ENCODE assay signal across 8 cellular contexts in genomic region chr6:63805808-63806572, GRCh38.
DNase-seq lines count a peak whose midpoint lies in the region; ATAC-seq, FAIRE-seq and TF ChIP-seq lines count a peak whose summit lies in the region.

No MANE protein-coding gene starts in this region.

- H3K27ac ChIP-seq in endothelial cell of umbilical vein (ENCODE audit: insufficient read depth, low read depth, low read length) (peak overlapping the region; percentile 88), ovary (no peak overlapping the region)

- no peaks in the 10 kb centered on the region for H3K9me1 ChIP-seq in endothelial cell of umbilical vein (replicated peaks; ENCODE audit: control insufficient read depth, extremely low read depth, insufficient read depth, low read length)

- H2AFZ ChIP-seq in endothelial cell of umbilical vein (ENCODE audit: low read depth, low read length) = peak overlapping the region; percentile 83

- no peaks in the 10 kb centered on the region for H3K27me3 ChIP-seq in endothelial cell of umbilical vein (ENCODE audit: control insufficient read depth in 2 of 2, insufficient read depth in 2 of 2, low read length in 2 of 2)
- no peaks in the 10 kb centered on the region for H3K27me3 ChIP-seq in ovary

- POLR2A ChIA-PET in endothelial cell of umbilical vein (lab: Charles Lee) = interaction anchor here (1.3 kb wide), 1 partner anchor 454 kb away, joined by 3 read pairs; no protein-coding TSS in a partner anchor

- H3K36me3 ChIP-seq in endothelial cell of umbilical vein (ENCODE audit: control insufficient read depth in 2 of 2, extremely low read depth in 1 of 2, insufficient read depth in 2 of 2, low read length in 2 of 2) = no peaks in the 10 kb centered on the region
- no peaks in the 10 kb centered on the region for H3K36me3 ChIP-seq in ovary

- TF ChIP-seq CTCF in endothelial cell of umbilical vein (IDR thresholded peaks at IDR 0.05; ENCODE audit: extremely low read depth in 1 of 2, insufficient read depth in 1 of 2, low read depth in 1 of 2, low read length in 2 of 2) (no peak), ovary (IDR thresholded peaks at IDR 0.05) (no peak)

- TF ChIP-seq POLR2A in endothelial cell of umbilical vein (IDR thresholded peaks at IDR 0.05; ENCODE audit: low read depth, low read length) (no peak), ovary (IDR thresholded peaks at IDR 0.05) (no peak)

- no peaks in the 10 kb centered on the region for H4K20me1 ChIP-seq in endothelial cell of umbilical vein (replicated peaks; ENCODE audit: control insufficient read depth, extremely low read depth, insufficient read depth, low read length)

- peak; percentile 84 for FAIRE-seq in endothelial cell of umbilical vein (lab: Jason Lieb, UNC)
- FAIRE-seq in GM19239 (lab: Jason Lieb, UNC) = no peak

- H3K4me2 ChIP-seq in endothelial cell of umbilical vein (ENCODE audit: insufficient read depth, low read length) = peak overlapping the region; percentile 99

- TSS peak; percentile 78 for BruUV-seq in endothelial cell of umbilical vein (replicated peaks; lab: Mats Ljungman, UMichigan)

- CTCF ChIA-PET in endothelial cell of umbilical vein (lab: Charles Lee) = interaction anchor here (1.5 to 7.8 kb wide), 4 partner anchors 9 to 455 kb away, joined by 6 to 183 read pairs (median 17); no protein-coding TSS in a partner anchor

- peak overlapping the region in 2 of 3 experiments; percentile 4 to 41 for H3K4me3 ChIP-seq in endothelial cell of umbilical vein (replicated peaks in 1 of 3; ENCODE audit: insufficient read depth in 1 of 3, low read depth in 1 of 3, low read length in 3 of 3)
- no peak overlapping the region for H3K4me3 ChIP-seq in ovary

- peak; percentile 91 for DNase-seq in DMS53 (lab: John Stamatoyannopoulos, UW)
- peak; percentile 48 for DNase-seq in NOMO-1 treated with dmso at 0.1 percent for 144 hours (lab: John Stamatoyannopoulos, UW; ENCODE audit: unreplicated experiment)
- DNase-seq in endothelial cell of umbilical vein (ENCODE audit: low read depth, low spot score) = peak; percentile 84
- peak; percentile 64 for DNase-seq in non-pigmented ciliary epithelial cell (ENCODE audit: low read depth)
- no peak for DNase-seq in GM19239 (ENCODE audit: insufficient read length, low spot score)
- no peak for DNase-seq in ovary

- H3K4me1 ChIP-seq in endothelial cell of umbilical vein (ENCODE audit: control insufficient read depth, extremely low read depth, insufficient read depth, low read length) = peaks cover 44% of the 10 kb centered on the region
- H3K4me1 ChIP-seq in ovary (ENCODE audit: insufficient read depth) = no peaks in the 10 kb centered on the region

- no peak for TF ChIP-seq EP300 in ovary (IDR thresholded peaks at IDR 0.05)

- dilution Hi-C loops in endothelial cell of umbilical vein (cut with MboI; ENCODE audit: extremely low pct_ligation_motif_present, low sequenced_read_pairs) = no loop called here

- intact Hi-C loops in endothelial cell of umbilical vein (cut with micrococcal nuclease) = loop anchor here (2.0 kb wide), 2 partner anchors 99 to 169 kb away; no protein-coding TSS in a partner anchor
- intact Hi-C loops in ovary (cut with DNase I) = no loop called here

- H3K9ac ChIP-seq in endothelial cell of umbilical vein (replicated peaks; ENCODE audit: extremely low read depth, insufficient read depth, low read length) = peak overlapping the region; percentile 79

- ATAC-seq in GM18517 (IDR thresholded peaks at IDR 0.05; ENCODE audit: unreplicated experiment) (no peak), HG02970 (IDR thresholded peaks at IDR 0.05; ENCODE audit: low FRiP score, unreplicated experiment) (no peak)

- H3K9me3 ChIP-seq in endothelial cell of umbilical vein (replicated peaks; ENCODE audit: control insufficient read depth, insufficient read depth, low read length) (no peaks in the 10 kb centered on the region), ovary (no peaks in the 10 kb centered on the region)

- WGBS in ovary, 3 donors = 43 to 56% (median 53%) methylated on average over 5 of the region's 5 CpGs

- no peaks in the 10 kb centered on the region for H3K79me2 ChIP-seq in endothelial cell of umbilical vein (ENCODE audit: control insufficient read depth, insufficient read depth, low read length)

TF ChIP-seq in endothelial cell of umbilical vein, 7 proteins besides CTCF, POLR2A, EP300 and RAD21:
- no peak for TF ChIP-seq GATA2 (IDR thresholded peaks at IDR 0.05; ENCODE audit: insufficient read depth, insufficient read length, low read depth, low read length)
- TF ChIP-seq JUN (IDR thresholded peaks at IDR 0.05; ENCODE audit: borderline replicate concordance, insufficient read depth, insufficient read length, low read depth) = peak; percentile 59
- no peak for TF ChIP-seq EZH2 (IDR thresholded peaks at IDR 0.05; ENCODE audit: borderline replicate concordance, low read depth, low read length, severe bottlenecking)
- no peak for TF ChIP-seq MAX (IDR thresholded peaks at IDR 0.05; ENCODE audit: insufficient read depth, insufficient read length)
- TF ChIP-seq FOS (IDR thresholded peaks at IDR 0.05; ENCODE audit: borderline replicate concordance, insufficient read depth, low read length) = peak; percentile 79
- peak; percentile 22 for TF ChIP-seq POLR2AphosphoS5 (IDR thresholded peaks at IDR 0.05; ENCODE audit: insufficient read depth, low read depth, low read length)

Comparison
In these comparisons a context has a peak if more than half of its experiments do, and no peak if none do; other contexts are left out.
1. DNase-seq: peak in DMS53 (single experiment), NOMO-1 treated with dmso at 0.1 percent for 144 hours (single experiment), endothelial cell of umbilical vein (single experiment) and non-pigmented ciliary epithelial cell (single experiment); none in GM19239 (single experiment) and ovary (0 of 5).